In genomic region chr3:1792466-1792865, GRCh38 we compare ENCODE assay signal across 27 cellular contexts.
"Had no signal": no experiment of that assay in that cellular context is flagged by ENCODE, and none has a peak within 500 bp of the region (broad histone marks: within the 10 kb centered on the region; RNA-seq: fewer than 3 reads in every experiment).

No MANE protein-coding gene starts in this region.

- H3K36me3 ChIP-seq: colonic mucosa, esophagus muscularis mucosa, esophagus squamous epithelium, gastrocnemius medialis, gastroesophageal sphincter, heart left ventricle had no signal

- H3K27ac ChIP-seq: colonic mucosa, coronary artery, dorsolateral prefrontal cortex, epithelial cell of prostate, esophagus muscularis mucosa, esophagus squamous epithelium, foreskin keratinocyte, gastrocnemius medialis, gastroesophageal sphincter, heart left ventricle, heart right ventricle had no signal

- ATAC-seq: effector memory CD8-positive, alpha-beta T cell; esophagus mucosa; foreskin keratinocyte; gastrocnemius medialis; gastroesophageal sphincter; heart left ventricle; heart right ventricle had no signal

- H3K27me3 ChIP-seq: colonic mucosa, esophagus muscularis mucosa, esophagus squamous epithelium, foreskin keratinocyte, gastrocnemius medialis, gastroesophageal sphincter, heart left ventricle, heart right ventricle had no signal

- DNase-seq: colonic mucosa; cortex of kidney; dermis blood vessel endothelial cell; dorsolateral prefrontal cortex; effector CD4-positive, alpha-beta T cell; effector CD8-positive, alpha-beta T cell; effector memory CD4-positive, alpha-beta T cell; effector memory CD8-positive, alpha-beta T cell; endodermal cell; erythroblast; esophagus squamous epithelium; foreskin fibroblast; foreskin keratinocyte; foreskin melanocyte; gastrocnemius medialis; glutamatergic neuron; heart left ventricle; heart right ventricle had no signal

- H3K4me1 ChIP-seq: colonic mucosa, esophagus muscularis mucosa, esophagus squamous epithelium, foreskin keratinocyte, gastrocnemius medialis, gastroesophageal sphincter, heart left ventricle, heart right ventricle had no signal

- H3K9me3 ChIP-seq: colonic mucosa, esophagus muscularis mucosa, esophagus squamous epithelium, gastrocnemius medialis, gastroesophageal sphincter, heart left ventricle had no signal

- FAIRE-seq: colon, endometrium, endothelial cell of umbilical vein, frontal cortex had no signal

- H3K4me3 ChIP-seq: colonic mucosa, coronary artery, dorsolateral prefrontal cortex, esophagus muscularis mucosa, esophagus squamous epithelium, gastrocnemius medialis, gastroesophageal sphincter, heart left ventricle, heart right ventricle had no signal
